Comparison of ENCODE assay signal across 24 cellular contexts in the genomic region with DNA sequence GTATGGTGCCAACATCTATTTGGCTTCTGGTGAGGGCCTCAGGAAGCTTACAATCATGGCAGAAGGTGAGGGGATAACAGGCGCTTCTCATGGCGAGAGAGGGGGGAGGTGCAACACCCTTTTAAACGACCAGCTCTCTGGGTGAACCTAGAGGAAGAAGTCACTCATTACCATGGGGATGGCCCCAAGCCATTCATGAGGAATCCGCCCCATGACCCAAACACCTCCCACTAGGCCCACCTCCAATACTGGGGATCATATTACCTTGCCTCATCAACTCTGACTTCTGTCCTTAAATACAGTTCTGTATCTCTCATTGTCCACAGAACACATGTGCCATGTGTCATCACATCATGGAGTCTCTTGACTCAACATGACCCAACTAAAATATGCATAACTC. TPM values are rescaled to one million over a fixed set of nuclear protein-coding genes. Genes with fewer than 3 reads are reported as not detected.
"Had no signal": no experiment of that assay in that cellular context is flagged by ENCODE, and none has a peak within 500 bp of the region (broad histone marks: within the 10 kb centered on the region; RNA-seq: fewer than 3 reads in every experiment).

No MANE protein-coding gene starts in this region.

- DNase-seq: activated CD4-positive, alpha-beta T cell treated with anti-CD3 and anti-CD28 coated beads, Interleukin-2, amount 50 U/mL, for 4 hours; activated CD4-positive, CD25-positive, alpha-beta regulatory T cell treated with anti-CD3 and anti-CD28 coated beads, Interleukin-2, amount 50 U/mL, for 72 hours; amygdala; caudate nucleus; endodermal cell; left cardiac atrium; nucleus accumbens; sigmoid colon; spleen; stimulated activated CD4-positive, alpha-beta T cell treated with anti-CD3 and anti-CD28 coated beads, Interleukin-4, amount 100 ng/mL, for 4 hours; T1000; testis; upper lobe of left lung had no signal

- H3K27ac ChIP-seq: hepatocyte, sigmoid colon, spleen, testis, upper lobe of left lung had no signal

- H3K4me2 ChIP-seq: hepatocyte had no signal

- ATAC-seq: left cardiac atrium; natural killer cell treated with Interleukin-12 subunit alpha and Interleukin-12 subunit beta and Interleukin-15 and Interleukin-18, amount 100 ng/mL, for 72 hours; stimulated activated memory B cell treated with anti-CD40 and anti-IgM and Interleukin-4, amounts not matched to agents 10 μg/mL and 1 μg/mL and 100 μg/mL, for 72 hours had no signal

- H3K36me3 ChIP-seq: sigmoid colon, spleen, upper lobe of left lung had no signal

- H3K27me3 ChIP-seq: hepatocyte, spleen, testis, upper lobe of left lung had no signal

- H3K9me3 ChIP-seq: sigmoid colon, spleen, testis, upper lobe of left lung had no signal

- H3K4me1 ChIP-seq: spleen, testis, upper lobe of left lung had no signal

- H2AFZ ChIP-seq: hepatocyte had no signal

- FAIRE-seq: colon had no signal

- H3K4me3 ChIP-seq: hepatocyte, sigmoid colon, spleen, testis, upper lobe of left lung had no signal

- H3K79me2 ChIP-seq: hepatocyte had no signal

RNA-seq across cellular contexts. Expression of gene CLRN1, which starts 37.5 kb away (rescaled TPM):
- total RNA-seq: activated CD8-positive, alpha-beta memory T cell treated with anti-CD3 and anti-CD28 coated beads for 36 hours; endodermal cell; epithelial cell of proximal tubule; glomerular endothelial cell; hepatocyte; left cardiac atrium; lower leg skin; mesothelial cell of epicardium; natural killer cell treated with Interleukin-12 subunit alpha and Interleukin-12 subunit beta and Interleukin-15 and Interleukin-18, amount 100 ng/mL, for 72 hours; renal cortical epithelial cell; sigmoid colon; spleen; T-helper 1 cell treated with Interleukin-12 subunit alpha and Interleukin-12 subunit beta and Interleukin-4 antibody, amounts not matched to agents 30 ng/mL and 1 ng/mL, for 36 hours; upper lobe of left lung had no signal
- polyA plus RNA-seq: hepatocyte, sigmoid colon, spleen had no signal
